Comparison of ENCODE assay signal across 9 cellular contexts in the genomic region with DNA sequence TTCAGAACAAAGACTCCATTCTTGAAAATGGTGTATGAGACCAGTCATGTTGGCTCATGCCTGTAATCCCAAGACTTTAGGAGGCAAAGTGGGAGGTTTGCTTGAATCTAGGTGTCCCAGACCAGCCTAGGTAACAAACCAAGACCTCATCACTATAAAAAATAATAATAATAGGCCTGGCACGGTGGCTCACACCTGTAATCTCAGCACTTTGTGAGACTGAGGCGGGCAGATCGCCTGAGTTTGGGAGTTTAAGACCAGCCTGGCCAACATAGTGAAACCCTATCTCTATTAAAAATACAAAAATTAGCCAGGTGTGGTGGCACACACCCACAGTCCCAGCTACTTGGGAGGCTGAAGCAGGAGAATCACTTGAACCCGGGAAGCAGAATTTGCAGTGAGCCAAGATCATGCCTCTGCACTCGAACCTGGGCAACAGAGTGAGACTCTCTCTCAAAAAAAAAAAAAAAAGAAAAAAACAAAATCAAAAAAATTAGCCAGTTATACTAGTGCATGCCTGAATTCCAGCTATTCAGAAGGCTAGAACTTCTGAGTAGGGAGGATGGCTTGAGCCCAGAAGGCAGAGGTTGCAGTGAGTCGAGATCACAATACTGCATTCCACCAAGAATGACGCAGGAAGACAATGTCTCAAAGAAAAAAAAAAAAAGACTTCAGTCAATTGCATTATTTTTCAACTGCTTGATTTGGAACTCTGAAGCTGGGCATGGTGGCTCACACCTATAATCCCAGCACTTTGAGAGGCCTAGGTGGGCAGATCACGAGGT. TPM values are rescaled to one million over a fixed set of nuclear protein-coding genes. Genes with fewer than 3 reads are reported as not detected.
"Had no signal": no experiment of that assay in that cellular context is flagged by ENCODE, and none has a peak within 500 bp of the region (broad histone marks: within the 10 kb centered on the region; RNA-seq: fewer than 3 reads in every experiment).

No MANE protein-coding gene starts in this region.

RNA-seq across cellular contexts. Expression of gene PRAMEF18, which starts 1.5 kb away (rescaled TPM):
- total RNA-seq: HepG2, HT-29, IMR-90, NCI-H460, PC-9, Peyer's patch, Right ventricle myocardium inferior, RPMI7951, SJSA1 had no signal
- polyA plus RNA-seq: HepG2, IMR-90 had no signal

RNA-seq across cellular contexts. Expression of gene PRAMEF13, which starts 26.3 kb away (rescaled TPM):
- total RNA-seq: HepG2, HT-29, IMR-90, NCI-H460, PC-9, Peyer's patch, Right ventricle myocardium inferior, RPMI7951, SJSA1 had no signal
- polyA plus RNA-seq: HepG2, IMR-90 had no signal

RNA-seq across cellular contexts. Expression of gene PRAMEF5, which starts 26.5 kb away (rescaled TPM):
- total RNA-seq: HepG2, HT-29, IMR-90, NCI-H460, PC-9, Peyer's patch, Right ventricle myocardium inferior, RPMI7951, SJSA1 had no signal
- polyA plus RNA-seq: HepG2, IMR-90 had no signal

RNA-seq across cellular contexts. Expression of gene PRAMEF9, which starts 55.8 kb away (rescaled TPM):
- total RNA-seq: HepG2, HT-29, IMR-90, NCI-H460, PC-9, Peyer's patch, Right ventricle myocardium inferior, RPMI7951, SJSA1 had no signal
- polyA plus RNA-seq: HepG2, IMR-90 had no signal

RNA-seq across cellular contexts. Expression of gene PRAMEF8, which starts 57.5 kb away (rescaled TPM):
- total RNA-seq: HepG2, HT-29, IMR-90, NCI-H460, PC-9, Peyer's patch, Right ventricle myocardium inferior, RPMI7951, SJSA1 had no signal
- polyA plus RNA-seq: HepG2, IMR-90 had no signal
